9 cellular contexts compared by ENCODE assay signal in genomic region chr4:1305781-1306455, GRCh38. TPM values are rescaled to one million over a fixed set of nuclear protein-coding genes. Genes with fewer than 3 reads are reported as not detected.
A peak's percentile ranks its signal among the peaks of the same experiment; 100 is the strongest.
DNase-seq lines count a peak whose midpoint lies in the region; ATAC-seq and TF ChIP-seq lines count a peak whose summit lies in the region.
"Had no signal": no experiment of that assay in that cellular context is flagged by ENCODE, and none has a peak within 500 bp of the region (broad histone marks: within the 10 kb centered on the region; RNA-seq: fewer than 3 reads in every experiment).

No MANE protein-coding gene starts in this region.

- H3K9me3 ChIP-seq in A673 (ENCODE audit: low read depth, low read length, poor library complexity, severe bottlenecking), result no peaks in the 10 kb centered on the region
- H3K9me3 ChIP-seq: suprapubic skin had no signal

- intact Hi-C loops in A673 (cut with micrococcal nuclease; ENCODE audit: unreplicated experiment), result no loop called here

- ATAC-seq in effector memory CD8-positive, alpha-beta T cell (replicated peaks), result peak; percentile 21
- ATAC-seq in GM18502 (IDR thresholded peaks at IDR 0.05; ENCODE audit: poor library complexity, unreplicated experiment), result no peak

- H3K4me3 Mint-ChIP-seq in activated CD4-positive, alpha-beta T cell treated with anti-CD3 and anti-CD28 coated beads, Interleukin-2, amount 10 ng/mL, durations not matched to agents 7 days and 5 days, result peak overlapping the region; percentile 15
- H3K4me3 Mint-ChIP-seq in effector memory CD8-positive, alpha-beta T cell, result peak overlapping the region; percentile 31 to 66

- no peaks in the 10 kb centered on the region for H3K27me3 ChIP-seq in A673 (replicated peaks; ENCODE audit: insufficient read depth, low read depth, low read length, poor library complexity)
- H3K27me3 ChIP-seq: suprapubic skin had no signal

- no peak overlapping the region for H3K27ac ChIP-seq in A673 (ENCODE audit: low read depth, low read length, poor library complexity, severe bottlenecking)
- H3K27ac ChIP-seq: suprapubic skin had no signal

- no peaks in the 10 kb centered on the region for H3K9me3 Mint-ChIP-seq in activated CD4-positive, alpha-beta T cell treated with anti-CD3 and anti-CD28 coated beads, Interleukin-2, amount 10 ng/mL, durations not matched to agents 7 days and 5 days
- H3K9me3 Mint-ChIP-seq in effector memory CD8-positive, alpha-beta T cell, result no peaks in the 10 kb centered on the region

- peaks cover 26% of the 10 kb centered on the region for H3K36me3 Mint-ChIP-seq in activated CD4-positive, alpha-beta T cell treated with anti-CD3 and anti-CD28 coated beads, Interleukin-2, amount 10 ng/mL, durations not matched to agents 7 days and 5 days (ENCODE audit: low read depth)
- peaks cover 51% of the 10 kb centered on the region for H3K36me3 Mint-ChIP-seq in effector memory CD8-positive, alpha-beta T cell (ENCODE audit: insufficient read depth)

- peak; percentile 72 for DNase-seq in LoVo (ENCODE audit: low spot score)
- peak; percentile 22 for DNase-seq in activated CD4-positive, alpha-beta T cell treated with anti-CD3 and anti-CD28 coated beads, Interleukin-2, amount 10 ng/mL, durations not matched to agents 7 days and 5 days
- no peak for DNase-seq in effector memory CD8-positive, alpha-beta T cell
- DNase-seq in stimulated activated CD4-positive, alpha-beta T cell treated with anti-CD3 and anti-CD28 coated beads, Interleukin-2, amount 100 ng/mL, for 4 hours (ENCODE audit: low read depth), result peak; percentile 30
- no peak for DNase-seq in DMS 273 treated with DMSO at 0.1 percent for 48 hours (lab: John Stamatoyannopoulos, UW)
- DNase-seq in A673 (ENCODE audit: low spot score), result no peak
- DNase-seq: NCI-H1417 treated with DMSO at 0.1 percent for 48 hours had no signal

- no peak for TF ChIP-seq CTCF in A673 (conservative IDR thresholded peaks at IDR 0.05; ENCODE audit: low read depth, low read length)

- peak overlapping the region; percentile 83 for H3K27ac Mint-ChIP-seq in activated CD4-positive, alpha-beta T cell treated with anti-CD3 and anti-CD28 coated beads, Interleukin-2, amount 10 ng/mL, durations not matched to agents 7 days and 5 days
- peak overlapping the region; percentile 41 to 81 for H3K27ac Mint-ChIP-seq in effector memory CD8-positive, alpha-beta T cell

- peaks cover 19% of the 10 kb centered on the region for H3K4me1 ChIP-seq in A673 (ENCODE audit: insufficient read depth, low read length, poor library complexity, severe bottlenecking)

- no TSS peak for BruUV-seq in A673 (replicated peaks; lab: Mats Ljungman, UMichigan)

- CTCF ChIA-PET in activated CD4-positive, alpha-beta T cell treated with anti-CD3 and anti-CD28 coated beads, Interleukin-2, amount 10 ng/mL, durations not matched to agents 7 days and 5 days (lab: Charles Lee), result interaction anchor here (1.1 to 1.6 kb wide), 2 partner anchors 16 to 51 kb away, joined by 3 to 4 read pairs; partner anchors contain the start of gene MAEA
- CTCF ChIA-PET in A673 (lab: Charles Lee), result no interaction called here

- peaks cover 64% of the 10 kb centered on the region for H3K4me1 Mint-ChIP-seq in activated CD4-positive, alpha-beta T cell treated with anti-CD3 and anti-CD28 coated beads, Interleukin-2, amount 10 ng/mL, durations not matched to agents 7 days and 5 days
- H3K4me1 Mint-ChIP-seq in effector memory CD8-positive, alpha-beta T cell (ENCODE audit: low read depth in 2 of 2), result peaks cover 51 to 58% of the 10 kb centered on the region in 2 donors

- no peaks in the 10 kb centered on the region for H3K27me3 Mint-ChIP-seq in activated CD4-positive, alpha-beta T cell treated with anti-CD3 and anti-CD28 coated beads, Interleukin-2, amount 10 ng/mL, durations not matched to agents 7 days and 5 days
- no peaks in the 10 kb centered on the region for H3K27me3 Mint-ChIP-seq in effector memory CD8-positive, alpha-beta T cell

- POLR2A ChIA-PET in activated CD4-positive, alpha-beta T cell treated with anti-CD3 and anti-CD28 coated beads, Interleukin-2, amount 10 ng/mL, durations not matched to agents 7 days and 5 days (lab: Charles Lee), result no interaction called here
- POLR2A ChIA-PET in A673 (lab: Charles Lee; ENCODE audit: low non-redundant PET), result no interaction called here

- peaks cover 5% of the 10 kb centered on the region for H3K36me3 ChIP-seq in A673 (ENCODE audit: insufficient read depth, low read length, poor library complexity, severe bottlenecking)

- H3K4me3 ChIP-seq in A673 (ENCODE audit: low read depth, low read length, poor library complexity, severe bottlenecking), result no peak overlapping the region
- H3K4me3 ChIP-seq: suprapubic skin had no signal

RNA-seq across cellular contexts. Expression of gene MAEA, which starts 16.2 kb away (rescaled TPM):
- total RNA-seq in activated CD4-positive, alpha-beta T cell treated with anti-CD3 and anti-CD28 coated beads, Interleukin-2, amount 10 ng/mL, durations not matched to agents 7 days and 5 days, result 10 to 100 TPM; 63.8 to 69.0 TPM
- 85.9 and 87.0 TPM in 2 replicates for total RNA-seq in A673 (2021)

RNA-seq across cellular contexts. Expression of gene UVSSA, which starts 41.1 kb away (rescaled TPM):
- total RNA-seq in activated CD4-positive, alpha-beta T cell treated with anti-CD3 and anti-CD28 coated beads, Interleukin-2, amount 10 ng/mL, durations not matched to agents 7 days and 5 days, result 10 to 100 TPM; 19.1 to 23.0 TPM
- total RNA-seq in A673 (2021), result 20.3 and 27.8 TPM in 2 replicates

RNA-seq across cellular contexts. Expression of gene CTBP1, which starts 57.0 kb away (rescaled TPM):
- total RNA-seq in activated CD4-positive, alpha-beta T cell treated with anti-CD3 and anti-CD28 coated beads, Interleukin-2, amount 10 ng/mL, durations not matched to agents 7 days and 5 days, result 100 to 1,000 TPM; 223 to 242 TPM
- total RNA-seq in A673 (2021), result 187 and 196 TPM in 2 replicates

Comparison
In these comparisons a context has a peak if more than half of its experiments do, and no peak if none do; other contexts are left out.
1. DNase-seq: peak in LoVo (single experiment), activated CD4-positive, alpha-beta T cell treated with anti-CD3 and anti-CD28 coated beads, Interleukin-2, amount 10 ng/mL, durations not matched to agents 7 days and 5 days (single experiment) and stimulated activated CD4-positive, alpha-beta T cell treated with anti-CD3 and anti-CD28 coated beads, Interleukin-2, amount 100 ng/mL, for 4 hours (single experiment); none in effector memory CD8-positive, alpha-beta T cell (0 of 3), DMS 273 treated with DMSO at 0.1 percent for 48 hours (single experiment) and A673 (single experiment).